ENCODE assay signal across 28 cellular contexts in the genomic region with DNA sequence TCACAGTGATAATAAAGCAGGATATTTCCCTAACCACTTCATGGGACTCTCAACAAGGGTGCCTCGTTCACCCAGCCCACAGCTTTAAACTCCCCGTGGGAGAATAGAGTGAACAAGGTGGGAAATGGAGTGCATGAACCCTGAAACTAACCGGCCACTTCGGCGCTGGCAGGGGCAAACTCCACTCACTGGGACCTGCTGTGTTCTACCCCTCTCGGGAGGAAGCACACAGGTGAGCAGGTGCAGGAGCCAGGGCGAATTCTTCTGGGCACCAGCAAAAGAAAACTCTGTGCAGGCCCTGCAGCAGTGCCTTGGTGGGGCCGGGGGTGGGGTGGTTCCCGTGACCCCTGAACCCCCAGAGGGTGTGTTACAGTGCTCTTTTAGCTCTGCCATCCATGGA.
"Had no signal": no experiment of that assay in that cellular context is flagged by ENCODE, and none has a peak within 500 bp of the region (broad histone marks: within the 10 kb centered on the region; RNA-seq: fewer than 3 reads in every experiment).

No MANE protein-coding gene starts in this region.

- H3K27me3 ChIP-seq: heart left ventricle, left lung, pancreas, suprapubic skin, tibial artery, upper lobe of right lung had no signal

- DNase-seq: heart left ventricle; hypothalamus; immature natural killer cell; kidney; left colon; lower lobe of right lung; mammary epithelial cell; mesenchymal stem cell; naive thymus-derived CD4-positive, alpha-beta T cell; nucleus accumbens; pancreas; retina; stimulated activated CD4-positive, alpha-beta T cell treated with anti-CD3 and anti-CD28 coated beads, Interleukin-12 subunit alpha, Interleukin-12 subunit beta, amount 100 ng/mL, for 4 hours; stimulated activated CD4-positive, alpha-beta T cell treated with anti-CD3 and anti-CD28 coated beads, Interleukin-15, amount 100 ng/mL, for 24 hours; stimulated activated CD4-positive, alpha-beta T cell treated with anti-CD3 and anti-CD28 coated beads, Interleukin-2, amount 100 ng/mL, for 24 hours; stimulated activated CD4-positive, alpha-beta T cell treated with anti-CD3 and anti-CD28 coated beads, Interleukin-4, amount 100 ng/mL, for 1 hour; stimulated activated naive CD4-positive, alpha-beta T cell; tibial artery; trophoblast cell; upper lobe of right lung had no signal

- H3K9me3 ChIP-seq: heart left ventricle, left lung, lower lobe of right lung, mucosa of descending colon, pancreas, prostate gland, suprapubic skin, thoracic aorta, tibial artery, upper lobe of right lung had no signal

- ATAC-seq: heart left ventricle; left colon; left lung; lower lobe of right lung; mucosa of descending colon; naive thymus-derived CD4-positive, alpha-beta T cell; natural killer cell treated with Interleukin-12 subunit alpha and Interleukin-12 subunit beta and Interleukin-15 and Interleukin-18, amount 100 ng/mL, for 72 hours; pancreas; sciatic nerve; upper lobe of right lung had no signal

- H3K36me3 ChIP-seq: heart left ventricle, left lung, lower lobe of right lung, pancreas, prostate gland, suprapubic skin, thoracic aorta, tibial artery, upper lobe of right lung had no signal

- H3K27ac ChIP-seq: heart left ventricle, left lung, lower lobe of right lung, pancreas, prostate gland, skin epidermis, suprapubic skin, thoracic aorta, tibial artery, upper lobe of right lung had no signal

- H3K4me3 ChIP-seq: heart left ventricle, left lung, lower lobe of right lung, mucosa of descending colon, pancreas, prostate gland, skin epidermis, suprapubic skin, thoracic aorta, tibial artery, upper lobe of right lung had no signal

- H3K4me1 ChIP-seq: heart left ventricle, left lung, lower lobe of right lung, prostate gland, suprapubic skin, tibial artery, upper lobe of right lung had no signal
